ENCODE assay signal across 1 cellular context in the genomic region with DNA sequence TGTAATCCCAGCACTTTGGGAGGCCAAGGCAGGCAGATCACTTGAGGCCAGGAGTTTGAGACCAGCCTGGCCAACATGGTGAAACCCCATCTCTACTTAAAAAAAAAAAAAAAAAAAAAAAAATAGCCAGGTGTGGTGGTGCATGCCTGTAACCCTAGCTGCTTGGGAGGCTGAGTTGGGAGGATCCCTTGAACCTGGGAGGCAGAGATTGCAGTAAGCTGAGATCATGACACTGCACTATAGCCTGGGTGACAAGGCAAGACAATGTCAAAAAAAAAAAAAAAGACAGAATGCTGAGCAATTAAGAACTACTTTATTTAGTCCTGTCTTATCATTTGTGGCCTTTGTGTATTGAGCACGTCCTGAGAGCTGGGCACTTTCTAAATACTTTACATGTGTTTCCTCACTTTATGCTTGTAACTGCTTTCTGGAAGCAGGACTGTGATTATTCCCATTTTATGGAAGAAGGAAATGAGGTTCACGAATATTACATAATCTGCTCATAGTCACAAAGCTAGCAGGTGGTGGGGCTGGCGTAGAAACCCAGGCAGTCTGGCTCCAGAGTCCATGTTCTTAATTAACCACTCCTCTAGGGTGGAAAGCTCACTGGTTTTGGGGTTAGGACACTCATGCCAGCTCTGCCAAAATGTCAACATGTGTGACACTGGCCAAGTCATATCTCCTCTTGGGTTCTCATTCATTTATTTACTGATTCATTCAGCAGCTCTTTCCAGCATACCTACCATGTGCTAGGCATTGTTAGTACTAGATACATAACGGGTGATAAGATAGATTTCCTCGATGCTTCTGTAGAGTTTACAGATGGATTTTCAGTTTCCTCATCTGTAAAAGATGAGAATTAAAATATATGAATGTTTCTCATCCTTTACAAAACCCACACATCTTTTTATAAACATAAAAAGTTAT.
TF ChIP-seq lines count a peak whose summit lies in the region.

No MANE protein-coding gene starts in this region.

TF ChIP-seq in HCT116, 20 proteins besides CTCF, POLR2A, EP300 and RAD21 (continued from another document):
- no peak for TF ChIP-seq CEBPB (IDR thresholded peaks at IDR 0.05; ENCODE audit: low read depth)
- no peak for TF ChIP-seq ZNF274 (IDR thresholded peaks at IDR 0.05; ENCODE audit: low read depth, low read length)
- no peak for TF ChIP-seq FOSL1 (IDR thresholded peaks at IDR 0.05; ENCODE audit: low read depth)
- no peak for TF ChIP-seq EZH2 (IDR thresholded peaks at IDR 0.05)
- no peak for TF ChIP-seq TCF7L2 (IDR thresholded peaks at IDR 0.05; ENCODE audit: borderline replicate concordance, extremely low read depth, insufficient read depth, insufficient read length)
- TF ChIP-seq, protein P1, sequence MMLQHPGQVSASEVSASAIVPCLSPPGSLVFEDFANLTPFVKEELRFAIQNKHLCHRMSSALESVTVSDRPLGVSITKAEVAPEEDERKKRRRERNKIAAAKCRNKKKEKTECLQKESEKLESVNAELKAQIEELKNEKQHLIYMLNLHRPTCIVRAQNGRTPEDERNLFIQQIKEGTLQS (IDR thresholded peaks at IDR 0.05) = no peak
TF ChIP-seq in HCT116: peak in this region for 0.
